8 cellular contexts compared by ENCODE assay signal in the genomic region with DNA sequence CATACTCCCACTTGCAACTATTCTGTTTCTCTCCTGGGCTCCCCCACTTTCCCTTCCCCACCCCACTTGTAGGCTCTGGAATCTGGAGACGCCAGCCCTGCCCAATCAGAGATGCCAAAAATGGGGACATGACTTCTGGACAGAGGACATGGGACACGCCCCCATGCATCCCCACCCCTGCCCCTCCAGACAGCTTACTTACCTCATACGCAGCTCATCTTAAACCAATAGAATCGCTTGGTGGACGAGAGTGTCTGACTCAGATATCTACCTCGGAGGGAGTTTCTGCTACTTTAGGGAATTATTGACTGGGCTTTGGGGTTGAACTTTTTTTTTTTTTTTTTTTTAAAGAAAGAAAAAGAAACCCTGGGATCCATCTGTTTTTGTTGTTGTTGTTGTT. TPM values are rescaled to one million over a fixed set of nuclear protein-coding genes. Genes with fewer than 3 reads are reported as not detected.
DNase-seq lines count a peak whose midpoint lies in the region; ATAC-seq and TF ChIP-seq lines count a peak whose summit lies in the region.
"Not testable (repeated sequence)": the region's sequence is repeated elsewhere in the genome, so short reads cannot be mapped to it uniquely, and the experiment has no call there.

No MANE protein-coding gene starts in this region.

- peak overlapping the region; percentile 38 for H3K27ac Mint-ChIP-seq in T-helper 1 cell treated with Interleukin-12 subunit alpha and Interleukin-12 subunit beta and Interleukin-4 antibody, amounts not matched to agents 30 μg/mL and 1 μg/mL, for 36 hours
- peak overlapping the region; percentile 52 for H3K27ac Mint-ChIP-seq in activated naive CD8-positive, alpha-beta T cell treated with anti-CD3 and anti-CD28 coated beads, Interleukin-2, amount 50 U/mL, for 24 hours

- intact Hi-C loops in left lung (cut with DNase I): not testable (repeated sequence)

- ATAC-seq in GM18909 (IDR thresholded peaks at IDR 0.05; ENCODE audit: poor library complexity, unreplicated experiment) (peak; percentile 87), GM21825 (IDR thresholded peaks at IDR 0.05; ENCODE audit: unreplicated experiment) (peak; percentile 45), HG03342 (IDR thresholded peaks at IDR 0.05; ENCODE audit: unreplicated experiment) (peak; percentile 75), left lung (peak; percentile 26)
- ATAC-seq in activated naive CD8-positive, alpha-beta T cell treated with anti-CD3 and anti-CD28 coated beads, Interleukin-2, amount 50 U/mL, for 24 hours: peak; percentile 80
- ATAC-seq in stimulated activated naive CD8-positive, alpha-beta T cell treated with anti-CD3 and anti-CD28 coated beads, Interleukin-15, Interleukin-2, amounts not matched to agents 100 U/mL and 50 U/mL, for 24 hours: peak; percentile 68

- H3K4me3 ChIP-seq in left lung: not testable (repeated sequence)

- H3K9me3 Mint-ChIP-seq in T-helper 1 cell treated with Interleukin-12 subunit alpha and Interleukin-12 subunit beta and Interleukin-4 antibody, amounts not matched to agents 30 μg/mL and 1 μg/mL, for 36 hours: peaks cover 32% of the 10 kb centered on the region
- H3K9me3 Mint-ChIP-seq in activated naive CD8-positive, alpha-beta T cell treated with anti-CD3 and anti-CD28 coated beads, Interleukin-2, amount 50 U/mL, for 24 hours: peaks cover 26% of the 10 kb centered on the region

- peak; percentile 44 for DNase-seq in GM10266 (ENCODE audit: extremely low spot score)
- not testable (repeated sequence) for DNase-seq in activated naive CD8-positive, alpha-beta T cell treated with anti-CD3 and anti-CD28 coated beads, Interleukin-2, amount 50 U/mL, for 24 hours; left lung
- peak; percentile 16 for DNase-seq in stimulated activated naive CD8-positive, alpha-beta T cell treated with anti-CD3 and anti-CD28 coated beads, Interleukin-15, Interleukin-2, amounts not matched to agents 100 U/mL and 50 U/mL, for 24 hours

- not testable (repeated sequence) for H3K4me3 Mint-ChIP-seq in T-helper 1 cell treated with Interleukin-12 subunit alpha and Interleukin-12 subunit beta and Interleukin-4 antibody, amounts not matched to agents 30 μg/mL and 1 μg/mL, for 36 hours; activated naive CD8-positive, alpha-beta T cell treated with anti-CD3 and anti-CD28 coated beads, Interleukin-2, amount 50 U/mL, for 24 hours

- not testable (repeated sequence) for H3K27ac ChIP-seq in left lung

- H3K9me3 ChIP-seq in left lung: peaks cover 0 to 11% of the 10 kb centered on the region in 2 donors

- H3K27me3 ChIP-seq in left lung: not testable (repeated sequence)

- peaks cover 17% of the 10 kb centered on the region for H3K36me3 Mint-ChIP-seq in T-helper 1 cell treated with Interleukin-12 subunit alpha and Interleukin-12 subunit beta and Interleukin-4 antibody, amounts not matched to agents 30 μg/mL and 1 μg/mL, for 36 hours (ENCODE audit: low read depth)
- peaks cover 15% of the 10 kb centered on the region for H3K36me3 Mint-ChIP-seq in activated naive CD8-positive, alpha-beta T cell treated with anti-CD3 and anti-CD28 coated beads, Interleukin-2, amount 50 U/mL, for 24 hours (ENCODE audit: low read depth)

- not testable (repeated sequence) for H3K27me3 Mint-ChIP-seq in T-helper 1 cell treated with Interleukin-12 subunit alpha and Interleukin-12 subunit beta and Interleukin-4 antibody, amounts not matched to agents 30 μg/mL and 1 μg/mL, for 36 hours (ENCODE audit: low read depth); activated naive CD8-positive, alpha-beta T cell treated with anti-CD3 and anti-CD28 coated beads, Interleukin-2, amount 50 U/mL, for 24 hours

- H3K4me1 Mint-ChIP-seq in T-helper 1 cell treated with Interleukin-12 subunit alpha and Interleukin-12 subunit beta and Interleukin-4 antibody, amounts not matched to agents 30 μg/mL and 1 μg/mL, for 36 hours (ENCODE audit: low read depth): peaks cover 11% of the 10 kb centered on the region
- H3K4me1 Mint-ChIP-seq in activated naive CD8-positive, alpha-beta T cell treated with anti-CD3 and anti-CD28 coated beads, Interleukin-2, amount 50 U/mL, for 24 hours: peaks cover 46% of the 10 kb centered on the region

- TF ChIP-seq CTCF in GM10266 (IDR thresholded peaks at IDR 0.05; ENCODE audit: control insufficient read depth, insufficient read depth, low read depth, missing control alignments); left lung (IDR thresholded peaks at IDR 0.05): not testable (repeated sequence)

- H3K4me1 ChIP-seq in left lung: not testable (repeated sequence)

- H3K36me3 ChIP-seq in left lung: not testable (repeated sequence)

RNA-seq across cellular contexts. Expression of gene CHST2, which starts 58.4 kb away (rescaled TPM):
- 1 to 10 TPM; 6.1 to 7.7 TPM for total RNA-seq in left lung

Comparison
In these comparisons a context has a peak if more than half of its experiments do, and no peak if none do; other contexts are left out.
1. ATAC-seq: peak in every context shown above with its lines; median percentile 87 in GM18909; 80 in activated naive CD8-positive, alpha-beta T cell treated with anti-CD3 and anti-CD28 coated beads, Interleukin-2, amount 50 U/mL, for 24 hours; 75 in HG03342; 68 in stimulated activated naive CD8-positive, alpha-beta T cell treated with anti-CD3 and anti-CD28 coated beads, Interleukin-15, Interleukin-2, amounts not matched to agents 100 U/mL and 50 U/mL, for 24 hours; 45 in GM21825; 26 in left lung.